In the genomic region with DNA sequence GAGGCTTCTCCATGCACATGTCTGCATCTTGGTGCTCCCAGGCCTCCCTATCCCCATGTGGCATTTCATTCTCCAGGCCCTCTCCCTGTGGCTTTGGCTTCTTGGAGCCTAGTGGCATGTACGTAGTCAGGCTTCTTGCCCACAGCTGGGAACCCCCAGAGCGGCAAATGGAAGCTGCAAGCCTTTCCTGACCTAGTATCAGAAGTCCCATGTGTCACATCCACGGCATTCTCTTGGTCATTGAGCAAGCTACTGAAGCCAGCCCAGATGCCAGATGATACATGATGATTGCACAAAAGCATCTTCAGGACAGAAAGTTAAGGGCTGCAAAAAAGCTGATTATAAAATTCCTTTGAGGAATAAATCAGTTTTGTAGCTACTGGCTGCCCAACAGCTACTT, we compare ENCODE assay signal across 20 cellular contexts.
DNase-seq lines count a peak whose midpoint lies in the region; ATAC-seq and TF ChIP-seq lines count a peak whose summit lies in the region.
"Had no signal": no experiment of that assay in that cellular context is flagged by ENCODE, and none has a peak within 500 bp of the region (broad histone marks: within the 10 kb centered on the region; RNA-seq: fewer than 3 reads in every experiment).

No MANE protein-coding gene starts in this region.

- H3K79me2 ChIP-seq in SK-N-SH (ENCODE audit: insufficient read depth) (no peaks in the 10 kb centered on the region), smooth muscle cell (ENCODE audit: low read depth) (no peaks in the 10 kb centered on the region)

- H3K27ac ChIP-seq in SK-N-SH (ENCODE audit: low read depth in 2 of 2, low read length in 1 of 2) = peak overlapping the region in 1 of 2 experiments; percentile 84; a peak in 1 of 4 replicates
- H3K27ac ChIP-seq in smooth muscle cell (ENCODE audit: low read depth) = peak overlapping the region; percentile 87
- H3K27ac ChIP-seq: 22Rv1, prostate gland had no signal

- H3F3A ChIP-seq in SK-N-SH (replicated peaks; ENCODE audit: insufficient read depth) (peaks cover 16% of the 10 kb centered on the region), smooth muscle cell (ENCODE audit: low read depth) (no peaks in the 10 kb centered on the region)

- H3K9ac ChIP-seq in SK-N-SH (no peak overlapping the region), adipocyte (ENCODE audit: low read length) (no peak overlapping the region), smooth muscle cell (ENCODE audit: low read depth) (no peak overlapping the region)

- H3K9me3 ChIP-seq in SK-N-SH (no peaks in the 10 kb centered on the region), adipocyte (ENCODE audit: control insufficient read depth, low read length) (no peaks in the 10 kb centered on the region), smooth muscle cell (replicated peaks; ENCODE audit: low read depth) (no peaks in the 10 kb centered on the region)
- H3K9me3 ChIP-seq: prostate gland had no signal

- no peaks in the 10 kb centered on the region for H4K20me1 ChIP-seq in SK-N-SH (ENCODE audit: insufficient read depth)
- no peaks in the 10 kb centered on the region for H4K20me1 ChIP-seq in smooth muscle cell (ENCODE audit: low read depth)

- no peak overlapping the region for H3K4me3 ChIP-seq in SK-N-SH (ENCODE audit: low read depth in 2 of 2, low read length in 1 of 2)
- H3K4me3 ChIP-seq in adipocyte (ENCODE audit: low read length) = no peak overlapping the region
- H3K4me3 ChIP-seq in foreskin fibroblast (ENCODE audit: low read depth in 1 of 2, low read length in 2 of 2) = no peak overlapping the region
- H3K4me3 ChIP-seq in smooth muscle cell = no peak overlapping the region
- H3K4me3 ChIP-seq: prostate gland had no signal

- no peaks in the 10 kb centered on the region for H3K27me3 ChIP-seq in SK-N-SH (ENCODE audit: insufficient read depth)
- H3K27me3 ChIP-seq in adipocyte (replicated peaks; ENCODE audit: control insufficient read depth, insufficient read depth, low read length) = no peaks in the 10 kb centered on the region
- H3K27me3 ChIP-seq in smooth muscle cell (ENCODE audit: low read depth) = no peaks in the 10 kb centered on the region

- H3K9me2 ChIP-seq in SK-N-SH = no peaks in the 10 kb centered on the region

- POLR2A ChIA-PET in SK-N-SH (lab: Yijun Ruan, JAX) = no interaction called here

- DNase-seq in SK-N-SH = no peak
- DNase-seq in adipocyte (ENCODE audit: low read depth) = peak; percentile 47
- DNase-seq in foreskin fibroblast = peak; percentile 79 to 86
- DNase-seq in smooth muscle cell (lab: John Stamatoyannopoulos, UW; ENCODE audit: unreplicated experiment) = no peak
- DNase-seq: amniotic stem cell; CD4-positive, CD25-positive, alpha-beta regulatory T cell; DMS153; immature natural killer cell; NCI-H2029; NCI-H510A; SHP77; T-helper 17 cell had no signal

- no peak for TF ChIP-seq RAD21 in SK-N-SH (IDR thresholded peaks at IDR 0.05; ENCODE audit: low read length)

- peak overlapping the region; percentile 65; the same call in 1 of the 2 replicates for H2AFZ ChIP-seq in SK-N-SH (ENCODE audit: low read depth)
- no peak overlapping the region for H2AFZ ChIP-seq in smooth muscle cell (ENCODE audit: low read depth)

- H3K4me1 ChIP-seq in SK-N-SH (ENCODE audit: control insufficient read depth in 1 of 2, insufficient read depth in 2 of 2, low read depth in 1 of 2, low read length in 1 of 2) = peaks cover 0 to 25% of the 10 kb centered on the region in 2 experiments; a peak in 1 of 4 replicates
- peaks cover 23% of the 10 kb centered on the region for H3K4me1 ChIP-seq in adipocyte (ENCODE audit: control insufficient read depth, insufficient read depth, low read length)
- H3K4me1 ChIP-seq in smooth muscle cell (ENCODE audit: low read depth) = no peaks in the 10 kb centered on the region
- H3K4me1 ChIP-seq: prostate gland had no signal

- H3K4me2 ChIP-seq in SK-N-SH (no peak overlapping the region), smooth muscle cell (no peak overlapping the region)

- H3K36me3 ChIP-seq in SK-N-SH (replicated peaks in 1 of 2; ENCODE audit: control insufficient read depth in 1 of 2, insufficient read depth in 2 of 2, low read length in 1 of 2) (no peaks in the 10 kb centered on the region), adipocyte (ENCODE audit: control insufficient read depth, insufficient read depth, low read length, severe bottlenecking) (no peaks in the 10 kb centered on the region), smooth muscle cell (ENCODE audit: low read depth) (no peaks in the 10 kb centered on the region)
- H3K36me3 ChIP-seq: prostate gland had no signal

- 22% methylated on average over 3 of the region's 3 CpGs for WGBS in SK-N-SH (ENCODE audit: low lambda C conversion rate)
- 82% methylated on average over 3 of the region's 3 CpGs for WGBS in smooth muscle cell (ENCODE audit: low lambda C conversion rate)

- TF ChIP-seq EP300 in SK-N-SH (IDR thresholded peaks at IDR 0.05; ENCODE audit: borderline replicate concordance in 1 of 2, low read depth in 1 of 2, low read length in 1 of 2) = no peak

- no peak for TF ChIP-seq CTCF in SK-N-SH (IDR thresholded peaks at IDR 0.05)
- no peak for TF ChIP-seq CTCF in foreskin fibroblast (IDR thresholded peaks at IDR 0.05; ENCODE audit: low read depth, low read length)
- TF ChIP-seq CTCF in smooth muscle cell (IDR thresholded peaks at IDR 0.05; ENCODE audit: borderline replicate concordance, insufficient read depth, poor library complexity, severe bottlenecking) = no peak

- CTCF ChIA-PET in SK-N-SH (lab: Yijun Ruan, JAX) = no interaction called here

- ATAC-seq in SK-N-SH treated with all-trans-retinoic acid at 6 μM for 48 hours = no peak
- ATAC-seq in GM21717 (IDR thresholded peaks at IDR 0.05; ENCODE audit: unreplicated experiment) = no peak
- no peak for ATAC-seq in HG02623 (IDR thresholded peaks at IDR 0.05; ENCODE audit: unreplicated experiment)
- no peak for ATAC-seq in HG03460 (IDR thresholded peaks at IDR 0.05; ENCODE audit: unreplicated experiment)
- ATAC-seq: activated T-helper 17 cell treated with anti-CD3 and anti-CD28 coated beads, Interleukin-2, amount 50 U/mL, for 72 hours; stimulated activated memory B cell treated with anti-CD40 and anti-IgM and Interleukin-4, amounts not matched to agents 10 μg/mL and 1 μg/mL and 100 μg/mL, for 72 hours; T-helper 17 cell had no signal

TF ChIP-seq in SK-N-SH, 30 proteins besides CTCF, POLR2A, EP300 and RAD21 (continues in another document):
- no peak for TF ChIP-seq TAF1 (IDR thresholded peaks at IDR 0.05; ENCODE audit: borderline replicate concordance, low read depth, low read length)
- no peak for TF ChIP-seq EZH2phosphoT487 (IDR thresholded peaks at IDR 0.05; ENCODE audit: borderline replicate concordance, low read depth)
- TF ChIP-seq, protein P1, sequence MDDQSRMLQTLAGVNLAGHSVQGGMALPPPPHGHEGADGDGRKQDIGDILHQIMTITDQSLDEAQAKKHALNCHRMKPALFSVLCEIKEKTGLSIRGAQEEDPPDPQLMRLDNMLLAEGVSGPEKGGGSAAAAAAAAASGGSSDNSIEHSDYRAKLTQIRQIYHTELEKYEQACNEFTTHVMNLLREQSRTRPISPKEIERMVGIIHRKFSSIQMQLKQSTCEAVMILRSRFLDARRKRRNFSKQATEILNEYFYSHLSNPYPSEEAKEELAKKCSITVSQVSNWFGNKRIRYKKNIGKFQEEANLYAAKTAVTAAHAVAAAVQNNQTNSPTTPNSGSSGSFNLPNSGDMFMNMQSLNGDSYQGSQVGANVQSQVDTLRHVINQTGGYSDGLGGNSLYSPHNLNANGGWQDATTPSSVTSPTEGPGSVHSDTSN (IDR thresholded peaks at IDR 0.05) = no peak
- TF ChIP-seq, protein P2, sequence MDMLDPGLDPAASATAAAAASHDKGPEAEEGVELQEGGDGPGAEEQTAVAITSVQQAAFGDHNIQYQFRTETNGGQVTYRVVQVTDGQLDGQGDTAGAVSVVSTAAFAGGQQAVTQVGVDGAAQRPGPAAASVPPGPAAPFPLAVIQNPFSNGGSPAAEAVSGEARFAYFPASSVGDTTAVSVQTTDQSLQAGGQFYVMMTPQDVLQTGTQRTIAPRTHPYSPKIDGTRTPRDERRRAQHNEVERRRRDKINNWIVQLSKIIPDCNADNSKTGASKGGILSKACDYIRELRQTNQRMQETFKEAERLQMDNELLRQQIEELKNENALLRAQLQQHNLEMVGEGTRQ (IDR thresholded peaks at IDR 0.05; ENCODE audit: borderline replicate concordance, low read depth, low read length) = no peak
- no peak for TF ChIP-seq RFX5 (IDR thresholded peaks at IDR 0.05; ENCODE audit: low read length)
- TF ChIP-seq CHD2 (IDR thresholded peaks at IDR 0.05; ENCODE audit: low read length, partially characterized antibody) = no peak

TF ChIP-seq in SK-N-SH treated with all-trans-retinoic acid at 6 μM for 48 hours, 23 proteins besides CTCF, POLR2A, EP300 and RAD21 (continues in another document):
- TF ChIP-seq ZFP30 (CRISPR knock-in tag; IDR thresholded peaks at IDR 0.05) (no peak), RARB (CRISPR knock-in tag; IDR thresholded peaks at IDR 0.05) (no peak), TOX (CRISPR knock-in tag; IDR thresholded peaks at IDR 0.05; ENCODE audit: borderline replicate concordance) (no peak), ESRRG (CRISPR knock-in tag; IDR thresholded peaks at IDR 0.05) (no peak)
- TF ChIP-seq, protein P3, sequence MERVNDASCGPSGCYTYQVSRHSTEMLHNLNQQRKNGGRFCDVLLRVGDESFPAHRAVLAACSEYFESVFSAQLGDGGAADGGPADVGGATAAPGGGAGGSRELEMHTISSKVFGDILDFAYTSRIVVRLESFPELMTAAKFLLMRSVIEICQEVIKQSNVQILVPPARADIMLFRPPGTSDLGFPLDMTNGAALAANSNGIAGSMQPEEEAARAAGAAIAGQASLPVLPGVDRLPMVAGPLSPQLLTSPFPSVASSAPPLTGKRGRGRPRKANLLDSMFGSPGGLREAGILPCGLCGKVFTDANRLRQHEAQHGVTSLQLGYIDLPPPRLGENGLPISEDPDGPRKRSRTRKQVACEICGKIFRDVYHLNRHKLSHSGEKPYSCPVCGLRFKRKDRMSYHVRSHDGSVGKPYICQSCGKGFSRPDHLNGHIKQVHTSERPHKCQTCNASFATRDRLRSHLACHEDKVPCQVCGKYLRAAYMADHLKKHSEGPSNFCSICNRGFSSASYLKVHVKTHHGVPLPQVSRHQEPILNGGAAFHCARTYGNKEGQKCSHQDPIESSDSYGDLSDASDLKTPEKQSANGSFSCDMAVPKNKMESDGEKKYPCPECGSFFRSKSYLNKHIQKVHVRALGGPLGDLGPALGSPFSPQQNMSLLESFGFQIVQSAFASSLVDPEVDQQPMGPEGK (CRISPR knock-in tag; IDR thresholded peaks at IDR 0.05; ENCODE audit: borderline replicate concordance) = no peak
- TF ChIP-seq, protein P4, sequence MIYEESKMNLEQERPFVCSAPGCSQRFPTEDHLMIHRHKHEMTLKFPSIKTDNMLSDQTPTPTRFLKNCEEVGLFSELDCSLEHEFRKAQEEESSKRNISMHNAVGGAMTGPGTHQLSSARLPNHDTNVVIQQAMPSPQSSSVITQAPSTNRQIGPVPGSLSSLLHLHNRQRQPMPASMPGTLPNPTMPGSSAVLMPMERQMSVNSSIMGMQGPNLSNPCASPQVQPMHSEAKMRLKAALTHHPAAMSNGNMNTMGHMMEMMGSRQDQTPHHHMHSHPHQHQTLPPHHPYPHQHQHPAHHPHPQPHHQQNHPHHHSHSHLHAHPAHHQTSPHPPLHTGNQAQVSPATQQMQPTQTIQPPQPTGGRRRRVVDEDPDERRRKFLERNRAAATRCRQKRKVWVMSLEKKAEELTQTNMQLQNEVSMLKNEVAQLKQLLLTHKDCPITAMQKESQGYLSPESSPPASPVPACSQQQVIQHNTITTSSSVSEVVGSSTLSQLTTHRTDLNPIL (CRISPR knock-in tag; IDR thresholded peaks at IDR 0.05; ENCODE audit: low read depth) = no peak

Comparison
In these comparisons a context has a peak if more than half of its experiments do, and no peak if none do; other contexts are left out.
1. DNase-seq: peak in adipocyte (single experiment) and foreskin fibroblast (2 of 2); none in SK-N-SH (single experiment) and smooth muscle cell (single experiment).